ENCODE assay signal across 1 cellular context in the genomic region with DNA sequence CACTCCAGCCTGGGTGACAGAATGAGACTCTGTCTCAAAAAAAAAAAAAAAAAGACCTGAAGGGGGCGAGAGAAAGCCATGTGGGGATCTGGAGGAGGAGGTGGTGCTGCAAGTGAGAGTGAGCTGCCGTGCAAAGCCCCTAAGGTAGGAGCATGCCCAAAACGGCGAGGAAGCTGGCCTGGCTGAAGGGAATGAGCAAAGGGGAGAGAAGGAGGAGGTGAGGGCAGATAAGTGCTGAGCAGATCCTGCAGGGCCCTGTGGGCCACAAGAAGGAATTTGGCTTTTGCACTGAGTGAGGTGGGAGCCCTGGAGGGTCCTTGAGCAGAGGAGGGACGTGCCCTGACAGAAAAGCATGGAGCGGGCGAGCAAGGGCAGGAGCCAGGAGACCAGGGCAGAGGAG.
TF ChIP-seq lines count a peak whose summit lies in the region.

No MANE protein-coding gene starts in this region.

TF ChIP-seq in GM12878, 131 proteins besides CTCF, POLR2A, EP300 and RAD21 (continued from another document):
- TF ChIP-seq, protein P1, sequence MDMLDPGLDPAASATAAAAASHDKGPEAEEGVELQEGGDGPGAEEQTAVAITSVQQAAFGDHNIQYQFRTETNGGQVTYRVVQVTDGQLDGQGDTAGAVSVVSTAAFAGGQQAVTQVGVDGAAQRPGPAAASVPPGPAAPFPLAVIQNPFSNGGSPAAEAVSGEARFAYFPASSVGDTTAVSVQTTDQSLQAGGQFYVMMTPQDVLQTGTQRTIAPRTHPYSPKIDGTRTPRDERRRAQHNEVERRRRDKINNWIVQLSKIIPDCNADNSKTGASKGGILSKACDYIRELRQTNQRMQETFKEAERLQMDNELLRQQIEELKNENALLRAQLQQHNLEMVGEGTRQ (IDR thresholded peaks at IDR 0.05; ENCODE audit: borderline replicate concordance, low read depth, low read length): no peak
- TF ChIP-seq SREBF2 (IDR thresholded peaks at IDR 0.05; ENCODE audit: low read length): no peak
- TF ChIP-seq ZNF384 (IDR thresholded peaks at IDR 0.05; ENCODE audit: borderline replicate concordance, low read depth, low read length): peak; percentile 48; the same call in 1 of the 2 replicates
- TF ChIP-seq NBN (IDR thresholded peaks at IDR 0.05): 0 out of 2 replicates have a peak, but pooled peaks have one; percentile 29
- no peak for TF ChIP-seq RB1 (IDR thresholded peaks at IDR 0.05; ENCODE audit: borderline replicate concordance)
- 0 out of 2 replicates have a peak, but pooled peaks have one; percentile 22 for TF ChIP-seq YY1 (IDR thresholded peaks at IDR 0.05; ENCODE audit: low read depth, low read length)
- peak; percentile 48; the same call in 1 of the 2 replicates for TF ChIP-seq SMC3 (IDR thresholded peaks at IDR 0.05; ENCODE audit: borderline replicate concordance, low read length)
- TF ChIP-seq, protein P2, sequence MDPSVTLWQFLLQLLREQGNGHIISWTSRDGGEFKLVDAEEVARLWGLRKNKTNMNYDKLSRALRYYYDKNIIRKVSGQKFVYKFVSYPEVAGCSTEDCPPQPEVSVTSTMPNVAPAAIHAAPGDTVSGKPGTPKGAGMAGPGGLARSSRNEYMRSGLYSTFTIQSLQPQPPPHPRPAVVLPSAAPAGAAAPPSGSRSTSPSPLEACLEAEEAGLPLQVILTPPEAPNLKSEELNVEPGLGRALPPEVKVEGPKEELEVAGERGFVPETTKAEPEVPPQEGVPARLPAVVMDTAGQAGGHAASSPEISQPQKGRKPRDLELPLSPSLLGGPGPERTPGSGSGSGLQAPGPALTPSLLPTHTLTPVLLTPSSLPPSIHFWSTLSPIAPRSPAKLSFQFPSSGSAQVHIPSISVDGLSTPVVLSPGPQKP (IDR thresholded peaks at IDR 0.05; ENCODE audit: low read depth, low read length): no peak
- TF ChIP-seq TBL1XR1 (IDR thresholded peaks at IDR 0.05; ENCODE audit: low read depth, low read length): no peak
- no peak for TF ChIP-seq MEF2A (IDR thresholded peaks at IDR 0.05; ENCODE audit: insufficient read depth, low read depth, low read length)
- TF ChIP-seq MEF2B (IDR thresholded peaks at IDR 0.05; ENCODE audit: partially characterized antibody, poor library complexity, severe bottlenecking): no peak
